25 cellular contexts compared by ENCODE assay signal in genomic region chr6:108448481-108448880, GRCh38.
"Had no signal": no experiment of that assay in that cellular context is flagged by ENCODE, and none has a peak within 500 bp of the region (broad histone marks: within the 10 kb centered on the region; RNA-seq: fewer than 3 reads in every experiment).

No MANE protein-coding gene starts in this region.

- H3K27me3 ChIP-seq: neural progenitor cell, ovary, right lobe of liver, sigmoid colon, suprapubic skin, testis, tibial artery, transverse colon, upper lobe of right lung, uterus had no signal

- H3K4me2 ChIP-seq: neural progenitor cell had no signal

- FAIRE-seq: small intestine had no signal

- H3K4me3 ChIP-seq: neural progenitor cell, ovary, psoas muscle, right lobe of liver, sigmoid colon, suprapubic skin, testis, tibial artery, transverse colon, upper lobe of right lung, uterus had no signal

- H3K9ac ChIP-seq: neural progenitor cell, parathyroid adenoma had no signal

- H3K79me2 ChIP-seq: parathyroid adenoma had no signal

- H2AFZ ChIP-seq: neural progenitor cell, parathyroid adenoma had no signal

- H3K36me3 ChIP-seq: neural progenitor cell, ovary, right lobe of liver, sigmoid colon, suprapubic skin, tibial artery, transverse colon, upper lobe of right lung, uterus had no signal

- H3K9me3 ChIP-seq: ovary, psoas muscle, right lobe of liver, sigmoid colon, suprapubic skin, testis, tibial artery, transverse colon, upper lobe of right lung, uterus had no signal

- H3K4me1 ChIP-seq: parathyroid adenoma, right lobe of liver, suprapubic skin, tibial artery, uterus had no signal

- H3K27ac ChIP-seq: neural progenitor cell, ovary, parathyroid adenoma, psoas muscle, right lobe of liver, sigmoid colon, suprapubic skin, testis, tibial artery, transverse colon, upper lobe of right lung, uterus had no signal

- DNase-seq: natural killer cell; occipital lobe; ovary; posterior cingulate gyrus; psoas muscle; right cardiac atrium; right lobe of liver; sigmoid colon; small intestine; stimulated activated CD4-positive, alpha-beta T cell treated with anti-CD3 and anti-CD28 coated beads, Interleukin-15, amount 100 ng/mL, for 24 hours; stimulated activated CD4-positive, alpha-beta T cell treated with anti-CD3 and anti-CD28 coated beads, Interleukin-2, amount 100 ng/mL, for 24 hours; stimulated activated CD4-positive, alpha-beta T cell treated with anti-CD3 and anti-CD28 coated beads, Interleukin-2, amount 100 ng/mL, for 48 hours; stimulated activated CD4-positive, alpha-beta T cell treated with anti-CD3 and anti-CD28 coated beads, Interleukin-4, amount 100 ng/mL, for 24 hours; stimulated activated naive CD4-positive, alpha-beta T cell; stimulated activated naive CD8-positive, alpha-beta T cell treated with anti-CD3 and anti-CD28 coated beads, Interleukin-15, amount 100 ng/mL, for 72 hours; stimulated activated naive CD8-positive, alpha-beta T cell treated with anti-CD3 and anti-CD28 coated beads, Interleukin-15, Interleukin-2, amounts not matched to agents 100 U/mL and 50 U/mL, for 24 hours; substantia nigra; testis; tibial artery; transverse colon; upper lobe of right lung; uterus had no signal
